In genomic region chr7:103123529-103123928, GRCh38 we compare ENCODE assay signal across 15 cellular contexts.
"Had no signal": no experiment of that assay in that cellular context is flagged by ENCODE, and none has a peak within 500 bp of the region (broad histone marks: within the 10 kb centered on the region; RNA-seq: fewer than 3 reads in every experiment).

No MANE protein-coding gene starts in this region.

- DNase-seq: cortex of kidney; dorsolateral prefrontal cortex; effector CD8-positive, alpha-beta T cell; foreskin melanocyte; head of caudate nucleus; mesendoderm; naive thymus-derived CD4-positive, alpha-beta T cell; nephron progenitor cell; sigmoid colon; stimulated activated CD4-positive, alpha-beta T cell treated with anti-CD3 and anti-CD28 coated beads, Interleukin-2, amount 100 ng/mL, for 24 hours; stimulated activated CD4-positive, alpha-beta T cell treated with anti-CD3 and anti-CD28 coated beads, Interleukin-4, amount 100 ng/mL, for 4 hours; stimulated activated naive B cell treated with anti-CD40 and anti-IgM and Interleukin-4, amounts not matched to agents 10 μg/mL and 1 μg/mL and 100 μg/mL, for 72 hours; stomach; substantia nigra; transverse colon had no signal
